ENCODE assay signal across 15 cellular contexts in genomic region chrX:13396887-13397286, GRCh38.
DNase-seq lines count a peak whose midpoint lies in the region; ATAC-seq and TF ChIP-seq lines count a peak whose summit lies in the region.
"Had no signal": no experiment of that assay in that cellular context is flagged by ENCODE, and none has a peak within 500 bp of the region (broad histone marks: within the 10 kb centered on the region; RNA-seq: fewer than 3 reads in every experiment).

No MANE protein-coding gene starts in this region.

- H3K27me3 Mint-ChIP-seq in brain = peaks cover 7% of the 10 kb centered on the region
- H3K27me3 Mint-ChIP-seq in activated CD4-positive, alpha-beta memory T cell treated with anti-CD3 and anti-CD28 coated beads for 36 hours = no peaks in the 10 kb centered on the region
- no peaks in the 10 kb centered on the region for H3K27me3 Mint-ChIP-seq in activated naive CD8-positive, alpha-beta T cell treated with anti-CD3 and anti-CD28 coated beads, Interleukin-2, amount 50 U/mL, for 24 hours
- H3K27me3 Mint-ChIP-seq: activated naive CD8-positive, alpha-beta T cell treated with anti-CD3 and anti-CD28 coated beads for 36 hours; CD4-positive, alpha-beta T cell had no signal

- H3K4me3 ChIP-seq in foreskin fibroblast (ENCODE audit: low read depth in 1 of 2, low read length in 2 of 2) (no peak overlapping the region), thoracic aorta (no peak overlapping the region)
- H3K4me3 ChIP-seq: colonic mucosa, gastroesophageal sphincter, MG63 had no signal

- POLR2A ChIA-PET in activated CD4-positive, alpha-beta memory T cell treated with anti-CD3 and anti-CD28 coated beads for 36 hours (lab: Charles Lee) = no interaction called here

- peaks cover 35% of the 10 kb centered on the region for H3K4me1 Mint-ChIP-seq in brain
- H3K4me1 Mint-ChIP-seq in activated CD4-positive, alpha-beta memory T cell treated with anti-CD3 and anti-CD28 coated beads for 36 hours (ENCODE audit: low read depth) = peaks cover 11% of the 10 kb centered on the region
- H3K4me1 Mint-ChIP-seq in activated naive CD8-positive, alpha-beta T cell treated with anti-CD3 and anti-CD28 coated beads, Interleukin-2, amount 50 U/mL, for 24 hours = peaks cover 20% of the 10 kb centered on the region

- TF ChIP-seq CTCF in brain (conservative IDR thresholded peaks at IDR 0.05) (no peak), foreskin fibroblast (IDR thresholded peaks at IDR 0.05; ENCODE audit: low read depth, low read length) (no peak), thoracic aorta (IDR thresholded peaks at IDR 0.05) (no peak)

- no peak for ATAC-seq in thoracic aorta (ENCODE audit: insufficient number of reproducible peaks, low FRiP score, low read depth)
- no peak for ATAC-seq in activated naive CD8-positive, alpha-beta T cell treated with anti-CD3 and anti-CD28 coated beads, Interleukin-2, amount 50 U/mL, for 24 hours
- ATAC-seq: gastroesophageal sphincter had no signal

- H3K36me3 ChIP-seq in thoracic aorta = no peaks in the 10 kb centered on the region
- H3K36me3 ChIP-seq: colonic mucosa, gastroesophageal sphincter, MG63 had no signal

- DNase-seq in HT1080 (ENCODE audit: low read depth) (peak; percentile 20), foreskin fibroblast (peak; percentile 47 to 68), thoracic aorta (ENCODE audit: low spot score) (no peak), DMS114 treated with DMSO at 0.1 percent for 48 hours (lab: John Stamatoyannopoulos, UW; ENCODE audit: unreplicated experiment) (no peak)
- no peak for DNase-seq in activated CD4-positive, alpha-beta memory T cell treated with anti-CD3 and anti-CD28 coated beads for 36 hours
- DNase-seq in activated naive CD8-positive, alpha-beta T cell treated with anti-CD3 and anti-CD28 coated beads, Interleukin-2, amount 50 U/mL, for 24 hours = no peak
- DNase-seq: activated CD4-positive, alpha-beta T cell treated with anti-CD3 and anti-CD28 coated beads for 1 hour; activated naive CD8-positive, alpha-beta T cell treated with anti-CD3 and anti-CD28 coated beads for 36 hours; CD4-positive, alpha-beta T cell; colonic mucosa; MG63; NCI-H2029; stimulated activated CD4-positive, alpha-beta T cell treated with anti-CD3 and anti-CD28 coated beads, Interleukin-15, amount 100 ng/mL, for 24 hours had no signal

- peak overlapping the region in 3 of 5 experiments; percentile 54 to 95 (median 58) for H3K27ac Mint-ChIP-seq in brain
- no peak overlapping the region for H3K27ac Mint-ChIP-seq in activated CD4-positive, alpha-beta memory T cell treated with anti-CD3 and anti-CD28 coated beads for 36 hours
- H3K27ac Mint-ChIP-seq in activated naive CD8-positive, alpha-beta T cell treated with anti-CD3 and anti-CD28 coated beads, Interleukin-2, amount 50 U/mL, for 24 hours = no peak overlapping the region
- H3K27ac Mint-ChIP-seq: activated naive CD8-positive, alpha-beta T cell treated with anti-CD3 and anti-CD28 coated beads for 36 hours; CD4-positive, alpha-beta T cell had no signal

- H3K9me3 ChIP-seq in thoracic aorta = no peaks in the 10 kb centered on the region
- H3K9me3 ChIP-seq: colonic mucosa, gastroesophageal sphincter had no signal

- peaks cover 5% of the 10 kb centered on the region for H3K36me3 Mint-ChIP-seq in brain
- no peaks in the 10 kb centered on the region for H3K36me3 Mint-ChIP-seq in activated CD4-positive, alpha-beta memory T cell treated with anti-CD3 and anti-CD28 coated beads for 36 hours
- H3K36me3 Mint-ChIP-seq in activated naive CD8-positive, alpha-beta T cell treated with anti-CD3 and anti-CD28 coated beads, Interleukin-2, amount 50 U/mL, for 24 hours (ENCODE audit: low read depth) = no peaks in the 10 kb centered on the region
- H3K36me3 Mint-ChIP-seq: activated naive CD8-positive, alpha-beta T cell treated with anti-CD3 and anti-CD28 coated beads for 36 hours had no signal

- peak overlapping the region; percentile 17 to 80 for H3K27ac ChIP-seq in thoracic aorta
- H3K27ac ChIP-seq: colonic mucosa, gastroesophageal sphincter had no signal

- intact Hi-C loops in activated CD4-positive, alpha-beta memory T cell treated with anti-CD3 and anti-CD28 coated beads for 36 hours (cut with micrococcal nuclease) = no loop called here

- peak overlapping the region in 1 of 5 experiments; percentile 5 for H3K4me3 Mint-ChIP-seq in brain
- no peak overlapping the region for H3K4me3 Mint-ChIP-seq in activated CD4-positive, alpha-beta memory T cell treated with anti-CD3 and anti-CD28 coated beads for 36 hours
- H3K4me3 Mint-ChIP-seq in activated naive CD8-positive, alpha-beta T cell treated with anti-CD3 and anti-CD28 coated beads, Interleukin-2, amount 50 U/mL, for 24 hours = no peak overlapping the region
- H3K4me3 Mint-ChIP-seq: activated naive CD8-positive, alpha-beta T cell treated with anti-CD3 and anti-CD28 coated beads for 36 hours; CD4-positive, alpha-beta T cell had no signal

- H3K27me3 ChIP-seq in thoracic aorta (replicated peaks; ENCODE audit: insufficient read depth) = no peaks in the 10 kb centered on the region
- H3K27me3 ChIP-seq: colonic mucosa, gastroesophageal sphincter, MG63 had no signal

- H3K4me1 ChIP-seq in thoracic aorta (ENCODE audit: control insufficient read depth in 1 of 2, low read depth in 2 of 2) = peaks cover 7 to 16% of the 10 kb centered on the region in 2 donors
- H3K4me1 ChIP-seq: colonic mucosa had no signal

- CTCF ChIA-PET in activated CD4-positive, alpha-beta memory T cell treated with anti-CD3 and anti-CD28 coated beads for 36 hours (lab: Charles Lee) = interaction anchor here (1.0 kb wide), 1 partner anchor 450 kb away, joined by 3 read pairs; no protein-coding TSS in a partner anchor

- H3K9me3 Mint-ChIP-seq in brain = peaks cover 0 to 9% (median 4%) of the 10 kb centered on the region in 5 experiments
- H3K9me3 Mint-ChIP-seq in activated CD4-positive, alpha-beta memory T cell treated with anti-CD3 and anti-CD28 coated beads for 36 hours = no peaks in the 10 kb centered on the region
- peaks cover 11% of the 10 kb centered on the region for H3K9me3 Mint-ChIP-seq in activated naive CD8-positive, alpha-beta T cell treated with anti-CD3 and anti-CD28 coated beads, Interleukin-2, amount 50 U/mL, for 24 hours
- H3K9me3 Mint-ChIP-seq: activated naive CD8-positive, alpha-beta T cell treated with anti-CD3 and anti-CD28 coated beads for 36 hours; CD4-positive, alpha-beta T cell had no signal

Comparison
In these comparisons a context has a peak if more than half of its experiments do, and no peak if none do; other contexts are left out.
1. DNase-seq: peak in HT1080 (single experiment) and foreskin fibroblast (2 of 2); none in thoracic aorta (single experiment), DMS114 treated with DMSO at 0.1 percent for 48 hours (single experiment), activated CD4-positive, alpha-beta memory T cell treated with anti-CD3 and anti-CD28 coated beads for 36 hours (single experiment) and activated naive CD8-positive, alpha-beta T cell treated with anti-CD3 and anti-CD28 coated beads, Interleukin-2, amount 50 U/mL, for 24 hours (single experiment).
2. H3K27ac Mint-ChIP-seq: peak in brain (3 of 5); none in activated CD4-positive, alpha-beta memory T cell treated with anti-CD3 and anti-CD28 coated beads for 36 hours (single experiment) and activated naive CD8-positive, alpha-beta T cell treated with anti-CD3 and anti-CD28 coated beads, Interleukin-2, amount 50 U/mL, for 24 hours (single experiment).